Comparison of ENCODE assay signal across 9 cellular contexts in genomic region chr18:49016648-49017539, GRCh38.
DNase-seq lines count a peak whose midpoint lies in the region; ATAC-seq and TF ChIP-seq lines count a peak whose summit lies in the region.
"Had no signal": no experiment of that assay in that cellular context is flagged by ENCODE, and none has a peak within 500 bp of the region (broad histone marks: within the 10 kb centered on the region; RNA-seq: fewer than 3 reads in every experiment).

No MANE protein-coding gene starts in this region.

- ATAC-seq in Right ventricle myocardium inferior, result peak; percentile 34
- ATAC-seq in aorta (ENCODE audit: low FRiP score), result peak; percentile 72
- no peak for ATAC-seq in HG02763 (IDR thresholded peaks at IDR 0.05; ENCODE audit: unreplicated experiment)

- no peak overlapping the region for H3K27ac ChIP-seq in left ventricle myocardium inferior (replicated peaks)
- H3K27ac ChIP-seq in ascending aorta, result peak overlapping the region; percentile 53 to 68
- peak overlapping the region; percentile 8 to 11 for H3K27ac ChIP-seq in aorta (ENCODE audit: low read depth in 1 of 2, low read length in 2 of 2)
- H3K27ac ChIP-seq: KMS-11 had no signal

- H3K9me3 ChIP-seq in left ventricle myocardium inferior (replicated peaks) (peaks cover 9% of the 10 kb centered on the region), ascending aorta (no peaks in the 10 kb centered on the region), aorta (ENCODE audit: control insufficient read depth, low read length) (no peaks in the 10 kb centered on the region)

- no peak for DNase-seq in Right ventricle myocardium inferior (ENCODE audit: missing footprints)
- DNase-seq in left ventricle myocardium inferior, result no peak
- peak in 1 of 2 donors; percentile 87 for DNase-seq in ascending aorta (ENCODE audit: low spot score in 2 of 2)
- DNase-seq in kidney epithelial cell (ENCODE audit: low read depth), result peak; percentile 80
- DNase-seq in aorta, result peak; percentile 77 to 82
- no peak for DNase-seq in NCI-H1694 (lab: John Stamatoyannopoulos, UW)
- no peak for DNase-seq in NCI-H2029 treated with DMSO at 0.1 percent for 48 hours (lab: John Stamatoyannopoulos, UW)

- H3K4me3 ChIP-seq in left ventricle myocardium inferior (no peak overlapping the region), ascending aorta (no peak overlapping the region), kidney epithelial cell (ENCODE audit: low read depth, low read length) (no peak overlapping the region), aorta (ENCODE audit: low read length in 2 of 2) (no peak overlapping the region)

- TF ChIP-seq CTCF in left ventricle myocardium inferior (IDR thresholded peaks at IDR 0.05; ENCODE audit: borderline replicate concordance) (no peak), ascending aorta (IDR thresholded peaks at IDR 0.05) (no peak), kidney epithelial cell (IDR thresholded peaks at IDR 0.05; ENCODE audit: insufficient read depth, low read length, poor library complexity, severe bottlenecking) (no peak)

- intact Hi-C loops in Right ventricle myocardium inferior (cut with DNase I) (no loop called here), left ventricle myocardium inferior (cut with micrococcal nuclease) (no loop called here), ascending aorta (cut with DNase I) (loop anchor here (1.0 to 2.0 kb wide), 2 partner anchors 18 to 42 kb away; no protein-coding TSS in a partner anchor), aorta (cut with DNase I) (no loop called here)

- H3K36me3 ChIP-seq in left ventricle myocardium inferior (no peaks in the 10 kb centered on the region), ascending aorta (no peaks in the 10 kb centered on the region), kidney epithelial cell (ENCODE audit: control insufficient read depth, insufficient read depth, low read length) (no peaks in the 10 kb centered on the region), aorta (ENCODE audit: control insufficient read depth in 1 of 2, insufficient read depth in 2 of 2, low read length in 1 of 2) (no peaks in the 10 kb centered on the region)

- H3K27me3 ChIP-seq in left ventricle myocardium inferior (ENCODE audit: low read depth), result no peaks in the 10 kb centered on the region
- no peaks in the 10 kb centered on the region for H3K27me3 ChIP-seq in ascending aorta
- H3K27me3 ChIP-seq in kidney epithelial cell (ENCODE audit: control insufficient read depth, insufficient read depth, low read length), result no peaks in the 10 kb centered on the region
- H3K27me3 ChIP-seq in aorta (ENCODE audit: control insufficient read depth in 1 of 2, insufficient read depth in 2 of 2, low read length in 1 of 2), result no peaks in the 10 kb centered on the region

- peaks cover 3% of the 10 kb centered on the region for H3K4me1 ChIP-seq in left ventricle myocardium inferior
- H3K4me1 ChIP-seq in ascending aorta, result peaks cover 7 to 15% of the 10 kb centered on the region in 2 donors
- H3K4me1 ChIP-seq in aorta (ENCODE audit: control insufficient read depth in 1 of 2, insufficient read depth in 2 of 2, low read length in 2 of 2), result no peaks in the 10 kb centered on the region

- WGBS in aorta, 2 donors, result 29 to 30% methylated on average over 17 to 21 of the region's 21 CpGs

Comparison
In these comparisons a context has a peak if more than half of its experiments do, and no peak if none do; other contexts are left out.
1. DNase-seq: peak in kidney epithelial cell (single experiment) and aorta (2 of 2); none in Right ventricle myocardium inferior (single experiment), left ventricle myocardium inferior (single experiment), NCI-H1694 (single experiment) and NCI-H2029 treated with DMSO at 0.1 percent for 48 hours (single experiment).